24 cellular contexts compared by ENCODE assay signal in genomic region chr11:68796779-68797178, GRCh38. TPM values are rescaled to one million over a fixed set of nuclear protein-coding genes. Genes with fewer than 3 reads are reported as not detected.
DNase-seq lines count a peak whose midpoint lies in the region; ATAC-seq, FAIRE-seq and TF ChIP-seq lines count a peak whose summit lies in the region.
"Had no signal": no experiment of that assay in that cellular context is flagged by ENCODE, and none has a peak within 500 bp of the region (broad histone marks: within the 10 kb centered on the region; RNA-seq: fewer than 3 reads in every experiment).

No MANE protein-coding gene starts in this region.

- no peaks in the 10 kb centered on the region for H3K27me3 ChIP-seq in astrocyte (ENCODE audit: insufficient read depth, low read length)
- no peaks in the 10 kb centered on the region for H3K27me3 ChIP-seq in heart right ventricle
- H3K27me3 ChIP-seq in neuronal stem cell (ENCODE audit: control insufficient read depth in 3 of 3, insufficient read depth in 3 of 3, low read depth in 1 of 3, low read length in 3 of 3) = no peaks in the 10 kb centered on the region
- H3K27me3 ChIP-seq: BLaER1 treated with 17β-estradiol and CSF1 and Interleukin-3, amounts not matched to agents 10 nM and 100 nM; Peyer's patch had no signal

- no peak overlapping the region for H3K27ac Mint-ChIP-seq in astrocyte (ENCODE audit: unreplicated experiment)
- H3K27ac Mint-ChIP-seq: CD8-positive, alpha-beta memory T cell; H9; IgD-negative memory B cell had no signal

- no peak overlapping the region for H3K23ac ChIP-seq in neuronal stem cell (ENCODE audit: low read depth, low read length, poor library complexity)

- no peak overlapping the region for H2AK5ac ChIP-seq in neuronal stem cell (ENCODE audit: low read depth, low read length)

- no peak overlapping the region for H2BK12ac ChIP-seq in neuronal stem cell (ENCODE audit: low read length)

- ATAC-seq in heart right ventricle (peak; percentile 58 to 86 (median 72)), GM21717 (IDR thresholded peaks at IDR 0.05; ENCODE audit: unreplicated experiment) (no peak), HG03159 (IDR thresholded peaks at IDR 0.05; ENCODE audit: unreplicated experiment) (no peak), GM19328 (IDR thresholded peaks at IDR 0.05; ENCODE audit: unreplicated experiment) (no peak)

- 73 to 74% methylated on average over 20 of the region's 20 CpGs for WGBS in heart right ventricle, 2 donors
- no CpG with 5 or more reads among the region's 20 CpGs for WGBS in neuronal stem cell (ENCODE audit: extremely low coverage in 2 of 2, insufficient read length in 2 of 2, insufficient replicate concordance in 1 of 2), 2 donors

- TF ChIP-seq CTCF in astrocyte (IDR thresholded peaks at IDR 0.05; ENCODE audit: insufficient read depth, low read depth, low read length) (no peak), heart right ventricle (IDR thresholded peaks at IDR 0.05) (no peak)

- no peak overlapping the region for H3K4me2 ChIP-seq in astrocyte (ENCODE audit: low read length)
- H3K4me2 ChIP-seq in neuronal stem cell (ENCODE audit: insufficient read depth, low read length, poor library complexity, severe bottlenecking) = no peak overlapping the region
- H3K4me2 ChIP-seq: BLaER1 treated with 17β-estradiol and CSF1 and Interleukin-3, amounts not matched to agents 10 nM and 100 nM; SK-N-SH had no signal

- intact Hi-C loops in heart right ventricle (cut with DNase I) = no loop called here

- H3K14ac ChIP-seq in neuronal stem cell (ENCODE audit: low read length) = no peak overlapping the region

- no peaks in the 10 kb centered on the region for H3K79me2 ChIP-seq in astrocyte (ENCODE audit: insufficient read depth, low read length)

- H3K9me3 Mint-ChIP-seq in astrocyte (ENCODE audit: unreplicated experiment) = peaks cover 2% of the 10 kb centered on the region
- H3K9me3 Mint-ChIP-seq: CD8-positive, alpha-beta memory T cell; H9; IgD-negative memory B cell had no signal

- no peaks in the 10 kb centered on the region for H4K20me1 ChIP-seq in astrocyte (ENCODE audit: insufficient read depth, low read length)

- H2BK5ac ChIP-seq in neuronal stem cell (ENCODE audit: low read length) = no peak overlapping the region

- H4K8ac ChIP-seq in neuronal stem cell (ENCODE audit: low read depth, low read length) = no peak overlapping the region

- peaks cover 2% of the 10 kb centered on the region for H3K79me1 ChIP-seq in neuronal stem cell (ENCODE audit: low read depth, low read length)

- H3K9me3 ChIP-seq in astrocyte (ENCODE audit: insufficient read depth, low read depth, low read length) (no peaks in the 10 kb centered on the region), heart right ventricle (no peaks in the 10 kb centered on the region), neuronal stem cell (replicated peaks in 1 of 2; ENCODE audit: control insufficient read depth in 2 of 2, insufficient read depth in 1 of 2, low read depth in 1 of 2, low read length in 2 of 2) (no peaks in the 10 kb centered on the region)
- H3K9me3 ChIP-seq: BLaER1 treated with 17β-estradiol and CSF1 and Interleukin-3, amounts not matched to agents 10 nM and 100 nM; Peyer's patch; SK-N-SH had no signal

- H3K18ac ChIP-seq in neuronal stem cell (ENCODE audit: low read length) = no peak overlapping the region

- H3K4me3 ChIP-seq in astrocyte (ENCODE audit: insufficient read depth, low read depth, low read length) (no peak overlapping the region), heart right ventricle (no peak overlapping the region), neuronal stem cell (ENCODE audit: low read length in 2 of 2) (no peak overlapping the region)
- H3K4me3 ChIP-seq: BLaER1 treated with 17β-estradiol and CSF1 and Interleukin-3, amounts not matched to agents 10 nM and 100 nM; Peyer's patch had no signal

- FAIRE-seq in astrocyte (lab: Jason Lieb, UNC) = no peak

- H3K4me1 Mint-ChIP-seq in astrocyte (ENCODE audit: low read depth, unreplicated experiment) = no peaks in the 10 kb centered on the region
- H3K4me1 Mint-ChIP-seq: IgD-negative memory B cell had no signal

- no peak overlapping the region for H2BK120ac ChIP-seq in neuronal stem cell (ENCODE audit: low read depth, low read length)

- H3K4me3 Mint-ChIP-seq in astrocyte (ENCODE audit: unreplicated experiment) = no peak overlapping the region
- H3K4me3 Mint-ChIP-seq: CD8-positive, alpha-beta memory T cell; H9; IgD-negative memory B cell had no signal

- no peaks in the 10 kb centered on the region for H3K36me3 Mint-ChIP-seq in astrocyte (ENCODE audit: low read depth, unreplicated experiment)

- H3K36me3 ChIP-seq in astrocyte (ENCODE audit: insufficient read depth, low read length) = no peaks in the 10 kb centered on the region
- H3K36me3 ChIP-seq in heart right ventricle = peaks cover 0 to 100% (median 57%) of the 10 kb centered on the region in 9 donors
- H3K36me3 ChIP-seq in neuronal stem cell (replicated peaks in 1 of 2; ENCODE audit: control insufficient read depth in 2 of 2, insufficient read depth in 2 of 2, low read length in 2 of 2) = no peaks in the 10 kb centered on the region

- DNase-seq in G401 (ENCODE audit: low spot score) (peak; percentile 26), astrocyte (ENCODE audit: low read depth) (peak; percentile 14), heart right ventricle (peak in 1 of 2 donors; percentile 64), neuronal stem cell (ENCODE audit: low spot score) (no peak), KBM-7 (no peak)
- DNase-seq: DMS79; H9; MM.1S; NCI-H1092 treated with DMSO at 0.1 percent for 48 hours; NCI-H1694; NCI-H2081 treated with DMSO at 0.1 percent for 48 hours; NCI-H446 treated with DMSO at 0.1 percent for 48 hours; NCI-H748 treated with DMSO at 0.1 percent for 48 hours; NK-92 treated with Interleukin-12 subunit alpha and Interleukin-12 subunit beta, amount 100 ng/mL, for 24 hours; Peyer's patch; SHP77; SK-N-SH had no signal

- H3K4ac ChIP-seq in neuronal stem cell (ENCODE audit: low read length) = no peak overlapping the region

- no peaks in the 10 kb centered on the region for H3K4me1 ChIP-seq in astrocyte (ENCODE audit: insufficient read depth, low read length)
- H3K4me1 ChIP-seq in heart right ventricle = peaks cover 0 to 8% (median 0%) of the 10 kb centered on the region in 9 donors
- no peaks in the 10 kb centered on the region for H3K4me1 ChIP-seq in neuronal stem cell (ENCODE audit: control insufficient read depth in 2 of 2, insufficient read depth in 1 of 2, low read depth in 1 of 2, low read length in 2 of 2)
- H3K4me1 ChIP-seq: Peyer's patch had no signal

- in situ Hi-C loops in G401 (cut with HindIII; ENCODE audit: low sequenced_read_pairs) = no loop called here
- in situ Hi-C loops in KBM-7 (cut with MboI; ENCODE audit: low pct_unique_long_range_greater_than_20kb, low sequenced_read_pairs) = no loop called here

- H3K27ac ChIP-seq in astrocyte (ENCODE audit: low read depth, low read length) (no peak overlapping the region), heart right ventricle (peak overlapping the region in 4 of 10 donors; percentile 1 to 58 (median 10)), neuronal stem cell (replicated peaks; ENCODE audit: low read length) (no peak overlapping the region)
- H3K27ac ChIP-seq: BLaER1 treated with 17β-estradiol and CSF1 and Interleukin-3, amounts not matched to agents 10 nM and 100 nM; Peyer's patch had no signal

- H2AFZ ChIP-seq in astrocyte (ENCODE audit: low read depth, low read length) (no peak overlapping the region), neuronal stem cell (ENCODE audit: low read length) (no peak overlapping the region)

- H2BK15ac ChIP-seq in neuronal stem cell (ENCODE audit: low read length) = peak overlapping the region; percentile 86

- H3K9ac ChIP-seq in astrocyte (ENCODE audit: low read length) (no peak overlapping the region), neuronal stem cell (ENCODE audit: low read depth, low read length, poor library complexity) (no peak overlapping the region)
- H3K9ac ChIP-seq: BLaER1 treated with 17β-estradiol and CSF1 and Interleukin-3, amounts not matched to agents 10 nM and 100 nM; SK-N-SH had no signal

- peaks cover 15% of the 10 kb centered on the region for H3K27me3 Mint-ChIP-seq in astrocyte (ENCODE audit: low read depth, unreplicated experiment)
- H3K27me3 Mint-ChIP-seq: CD8-positive, alpha-beta memory T cell; IgD-negative memory B cell had no signal

- no peak overlapping the region for H4K91ac ChIP-seq in neuronal stem cell (ENCODE audit: low read depth, low read length, poor library complexity)

RNA-seq across cellular contexts. Expression of gene CPT1A, which starts 44.9 kb away (rescaled TPM):
- total RNA-seq in G401 (2014; rRNA removed; shearing (Covaris generic)) = 1.2 and 1.9 TPM in 2 replicates
- total RNA-seq in astrocyte (2.3 and 2.8 TPM in 2 replicates), heart right ventricle (10 to 100 TPM; 28.8 to 84.4 (median 48.3) TPM)
- 10 to 100 TPM; 18.8 to 22.8 TPM for polyA plus RNA-seq in heart right ventricle
- 0.84 TPM for polyA plus RNA-seq in neuronal stem cell (2013, experiment 1 of 2)
- polyA plus RNA-seq in neuronal stem cell (2013, experiment 2 of 2) = 0.93 TPM

RNA-seq across cellular contexts. Expression of gene TESMIN, which starts 45.5 kb away (rescaled TPM):
- 3.6 and 9.5 TPM in 2 replicates for total RNA-seq in G401 (2014; rRNA removed; shearing (Covaris generic))
- total RNA-seq in astrocyte = 1.1 and 1.7 TPM in 2 replicates
- total RNA-seq in heart right ventricle = 1 to 10 TPM in 3 of 10 donors, under 1 TPM in 6, not detected in 1; 0.30 to 2.6 (median 0.64) TPM
- under 1 TPM in 1 of 2 donors, not detected in 1; 0.13 TPM for polyA plus RNA-seq in heart right ventricle
- polyA plus RNA-seq in neuronal stem cell (2013, experiment 1 of 2) = 6.3 TPM
- polyA plus RNA-seq in neuronal stem cell (2013, experiment 2 of 2) = 5.6 TPM
- total RNA-seq: LHCN-M2 had no signal

Comparison
In these comparisons a context has a peak if more than half of its experiments do, and no peak if none do; other contexts are left out.
1. DNase-seq: peak in G401 (single experiment) and astrocyte (single experiment); none in neuronal stem cell (single experiment) and KBM-7 (single experiment).
2. ATAC-seq: peak in heart right ventricle (8 of 8); none in GM21717 (single experiment), HG03159 (single experiment) and GM19328 (single experiment).